ENCODE assay signal across 21 cellular contexts in genomic region chr1:184590163-184590750, GRCh38.
DNase-seq lines count a peak whose midpoint lies in the region; ATAC-seq and TF ChIP-seq lines count a peak whose summit lies in the region.
"Had no signal": no experiment of that assay in that cellular context is flagged by ENCODE, and none has a peak within 500 bp of the region (broad histone marks: within the 10 kb centered on the region; RNA-seq: fewer than 3 reads in every experiment).

No MANE protein-coding gene starts in this region.

- no peaks in the 10 kb centered on the region for H3K9me3 ChIP-seq in body of pancreas
- H3K9me3 ChIP-seq in stomach = no peaks in the 10 kb centered on the region
- H3K9me3 ChIP-seq: right atrium auricular region had no signal

- peak overlapping the region; percentile 13 to 66 (median 56) for H3K27ac ChIP-seq in body of pancreas
- H3K27ac ChIP-seq in stomach = peak overlapping the region in 4 of 5 donors; percentile 3 to 80 (median 50)
- H3K27ac ChIP-seq: neural progenitor cell, right atrium auricular region had no signal

- H3K36me3 ChIP-seq in body of pancreas (replicated peaks in 1 of 2; ENCODE audit: insufficient read depth in 1 of 2, low read depth in 2 of 2) (no peaks in the 10 kb centered on the region), stomach (no peaks in the 10 kb centered on the region)

- H3K4me1 ChIP-seq in body of pancreas = peaks cover 18% of the 10 kb centered on the region
- peaks cover 0 to 22% (median 18%) of the 10 kb centered on the region in 4 donors for H3K4me1 ChIP-seq in stomach
- H3K4me1 ChIP-seq: right atrium auricular region had no signal

- intact Hi-C loops in body of pancreas (cut with DNase I) = no loop called here
- intact Hi-C loops in stomach (cut with DNase I; ENCODE audit: low total_unique reads) = no loop called here

- H3K4me3 ChIP-seq in body of pancreas (no peak overlapping the region), stomach (no peak overlapping the region)
- H3K4me3 ChIP-seq: neural progenitor cell, right atrium auricular region had no signal

- ATAC-seq in body of pancreas = peak; percentile 96
- ATAC-seq in left lobe of liver = peak; percentile 98
- no peak for ATAC-seq in GM19395 (IDR thresholded peaks at IDR 0.05; ENCODE audit: unreplicated experiment)
- ATAC-seq in HG03135 (IDR thresholded peaks at IDR 0.05; ENCODE audit: unreplicated experiment) = no peak
- ATAC-seq: activated CD8-positive, alpha-beta memory T cell treated with anti-CD3 and anti-CD28 coated beads, Interleukin-2, amount 10 ng/mL, durations not matched to agents 7 days and 5 days; SK-N-SH treated with all-trans-retinoic acid at 6 μM for 48 hours; stimulated activated naive CD8-positive, alpha-beta T cell treated with anti-CD3 and anti-CD28 coated beads, Interleukin-15, amount 100 ng/mL, for 72 hours had no signal

- no peak for TF ChIP-seq EP300 in stomach (IDR thresholded peaks at IDR 0.05)

- TF ChIP-seq CTCF in body of pancreas (IDR thresholded peaks at IDR 0.05) (no peak), stomach (IDR thresholded peaks at IDR 0.05) (no peak)

- DNase-seq in HT-29 (ENCODE audit: low spot score) (peak; percentile 97), body of pancreas (peak; percentile 67 to 86 (median 77)), left lobe of liver (ENCODE audit: low spot score) (no peak), stomach (peak; percentile 73), medulla oblongata (ENCODE audit: extremely low spot score) (no peak)
- DNase-seq in central memory CD4-positive, alpha-beta T cell = no peak
- DNase-seq: activated CD8-positive, alpha-beta memory T cell treated with anti-CD3 and anti-CD28 coated beads, Interleukin-2, amount 10 ng/mL, durations not matched to agents 7 days and 5 days; activated effector memory CD4-positive, alpha-beta T cell treated with Interleukin-2 at 50 U/mL for 16 hours; amniotic stem cell; cerebellar nuclear complex; endodermal cell; IMR-90; MV-4-11; NCI-H2029; OCI-M1; stimulated activated naive CD8-positive, alpha-beta T cell treated with anti-CD3 and anti-CD28 coated beads, Interleukin-15, amount 100 ng/mL, for 72 hours had no signal

- TF ChIP-seq POLR2A in body of pancreas (IDR thresholded peaks at IDR 0.05) = no peak
- TF ChIP-seq POLR2A in stomach (IDR thresholded peaks at IDR 0.05) = no peak

- H3K27me3 ChIP-seq in body of pancreas = no peaks in the 10 kb centered on the region
- H3K27me3 ChIP-seq in stomach = no peaks in the 10 kb centered on the region
- H3K27me3 ChIP-seq: neural progenitor cell, right atrium auricular region had no signal

- WGBS in body of pancreas, 2 donors = 15 to 21% methylated on average over 5 of the region's 5 CpGs
- WGBS in stomach, 5 donors = 25 to 39% (median 28%) methylated on average over 5 of the region's 5 CpGs

Comparison
In these comparisons a context has a peak if more than half of its experiments do, and no peak if none do; other contexts are left out.
1. DNase-seq: peak in HT-29 (single experiment), body of pancreas (4 of 4) and stomach (single experiment); none in left lobe of liver (single experiment), central memory CD4-positive, alpha-beta T cell (single experiment) and medulla oblongata (single experiment).
2. ATAC-seq: peak in body of pancreas (single experiment) and left lobe of liver (single experiment); none in GM19395 (single experiment) and HG03135 (single experiment).